26 cellular contexts compared by ENCODE assay signal in genomic region chr13:66087149-66087780, GRCh38.
DNase-seq lines count a peak whose midpoint lies in the region; ATAC-seq and TF ChIP-seq lines count a peak whose summit lies in the region.
"Had no signal": no experiment of that assay in that cellular context is flagged by ENCODE, and none has a peak within 500 bp of the region (broad histone marks: within the 10 kb centered on the region; RNA-seq: fewer than 3 reads in every experiment).

No MANE protein-coding gene starts in this region.

- dilution Hi-C loops in IMR-90 (cut with HindIII; ENCODE audit: low sequenced_read_pairs, unreplicated experiment), result no loop called here

- no peaks in the 10 kb centered on the region for H3K27me3 Mint-ChIP-seq in activated T-helper 2 cell treated with anti-CD3 and anti-CD28 coated beads, Interferon-gamma antibody, Interleukin-2, Interleukin-4, amounts not matched to agents 10 μg/mL and 5 μg/mL and 100 μg/mL, durations not matched to agents 14 hours and 24 hours and 36 hours (ENCODE audit: low read depth)
- H3K27me3 Mint-ChIP-seq: CD8-positive, alpha-beta memory T cell; dendritic cell treated with granulocyte-macrophage colony-stimulating factor and Interleukin-4, amounts not matched to agents 40 ng/mL and 50 ng/mL, for 4 days had no signal

- intact Hi-C loops in Right ventricle myocardium superior (cut with DNase I), result no loop called here
- intact Hi-C loops in left cardiac atrium (cut with DNase I), result no loop called here
- intact Hi-C loops in IMR-90 (cut with micrococcal nuclease), result no loop called here
- intact Hi-C loops in activated T-helper 2 cell treated with anti-CD3 and anti-CD28 coated beads, Interferon-gamma antibody, Interleukin-2, Interleukin-4, amounts not matched to agents 10 μg/mL and 5 μg/mL and 100 μg/mL, durations not matched to agents 14 hours and 24 hours and 36 hours (cut with micrococcal nuclease), result no loop called here

- H3K27ac ChIP-seq in IMR-90 (ENCODE audit: insufficient read depth, low read length), result no peak overlapping the region
- H3K27ac ChIP-seq: psoas muscle, SJSA1, upper lobe of right lung had no signal

- no peak overlapping the region for H3K18ac ChIP-seq in IMR-90 (ENCODE audit: low read depth, low read length)

- no CpG with 5 or more reads among the region's 3 CpGs for WGBS in IMR-90 (ENCODE audit: extremely low coverage in 2 of 2, insufficient read length in 1 of 2), 2 experiments

- H3K23ac ChIP-seq in IMR-90 (ENCODE audit: low read depth, low read length), result no peak overlapping the region

- H3K9me3 Mint-ChIP-seq in activated T-helper 2 cell treated with anti-CD3 and anti-CD28 coated beads, Interferon-gamma antibody, Interleukin-2, Interleukin-4, amounts not matched to agents 10 μg/mL and 5 μg/mL and 100 μg/mL, durations not matched to agents 14 hours and 24 hours and 36 hours, result peaks cover 4% of the 10 kb centered on the region
- H3K9me3 Mint-ChIP-seq: T-helper 1 cell treated with Interleukin-12 subunit alpha and Interleukin-12 subunit beta and Interleukin-4 antibody, amounts not matched to agents 30 μg/mL and 1 μg/mL, for 36 hours had no signal

- H2AFZ ChIP-seq in IMR-90 (replicated peaks; ENCODE audit: low read length, poor library complexity), result no peak overlapping the region

- TF ChIP-seq CTCF in IMR-90 (conservative IDR thresholded peaks at IDR 0.05; ENCODE audit: low read depth, low read length) (no peak), fibroblast of the aortic adventitia (IDR thresholded peaks at IDR 0.05; ENCODE audit: insufficient read depth, low read length) (no peak)

- no peak overlapping the region for H4K8ac ChIP-seq in IMR-90 (ENCODE audit: low read depth in 2 of 2, low read length in 2 of 2)

- H2BK5ac ChIP-seq in IMR-90 (ENCODE audit: low read depth, low read length, poor library complexity, severe bottlenecking), result no peak overlapping the region

- no peak overlapping the region for H3K56ac ChIP-seq in IMR-90 (ENCODE audit: extremely low read depth, insufficient read depth, low read length)

- in situ Hi-C loops in IMR-90 (cut with MboI; ENCODE audit: low sequenced_read_pairs), result no loop called here

- no peak overlapping the region for H2BK15ac ChIP-seq in IMR-90 (ENCODE audit: low read depth, low read length)

- no peaks in the 10 kb centered on the region for H3K9me1 ChIP-seq in IMR-90 (ENCODE audit: insufficient read depth, low read length)

- no peaks in the 10 kb centered on the region for H3K4me1 Mint-ChIP-seq in activated T-helper 2 cell treated with anti-CD3 and anti-CD28 coated beads, Interferon-gamma antibody, Interleukin-2, Interleukin-4, amounts not matched to agents 10 μg/mL and 5 μg/mL and 100 μg/mL, durations not matched to agents 14 hours and 24 hours and 36 hours (ENCODE audit: low read depth)
- H3K4me1 Mint-ChIP-seq: CD8-positive, alpha-beta memory T cell had no signal

- no peak overlapping the region for H3K4me3 Mint-ChIP-seq in activated T-helper 2 cell treated with anti-CD3 and anti-CD28 coated beads, Interferon-gamma antibody, Interleukin-2, Interleukin-4, amounts not matched to agents 10 μg/mL and 5 μg/mL and 100 μg/mL, durations not matched to agents 14 hours and 24 hours and 36 hours (ENCODE audit: low read depth)
- H3K4me3 Mint-ChIP-seq: activated T-cell treated with anti-CD3 and anti-CD28 coated beads, Interleukin-2, amount 50 U/mL, for 4 hours; CD8-positive, alpha-beta memory T cell; dendritic cell treated with granulocyte-macrophage colony-stimulating factor and Interleukin-4, amounts not matched to agents 40 ng/mL and 50 ng/mL, for 4 days; T-helper 1 cell treated with Interleukin-12 subunit alpha and Interleukin-12 subunit beta and Interleukin-4 antibody, amounts not matched to agents 30 μg/mL and 1 μg/mL, for 36 hours had no signal

- no peak overlapping the region for H4K91ac ChIP-seq in IMR-90 (ENCODE audit: insufficient read depth, low read depth, low read length)

- H3K4me1 ChIP-seq in IMR-90 (ENCODE audit: control insufficient read depth, insufficient read depth, low read length), result no peaks in the 10 kb centered on the region
- H3K4me1 ChIP-seq: psoas muscle, SJSA1, upper lobe of right lung had no signal

- no peak overlapping the region for H2AK9ac ChIP-seq in IMR-90 (replicated peaks; ENCODE audit: low read depth, low read length, poor library complexity)

- no peak overlapping the region for H3K4ac ChIP-seq in IMR-90 (ENCODE audit: low read depth, low read length)

- no peaks in the 10 kb centered on the region for H3K27me3 ChIP-seq in IMR-90 (ENCODE audit: control insufficient read depth, insufficient read depth, low read length)
- H3K27me3 ChIP-seq: SJSA1, upper lobe of right lung had no signal

- CTCF ChIA-PET in IMR-90 (lab: Yijun Ruan, JAX), result no interaction called here

- no peak overlapping the region for H4K5ac ChIP-seq in IMR-90 (ENCODE audit: low read depth, low read length)

- no peaks in the 10 kb centered on the region for H3K79me1 ChIP-seq in IMR-90 (ENCODE audit: low read depth in 1 of 2, low read length in 2 of 2)

- H2BK120ac ChIP-seq in IMR-90 (ENCODE audit: low read depth, low read length), result no peak overlapping the region

- no peak for TF ChIP-seq RAD21 in IMR-90 (IDR thresholded peaks at IDR 0.05; ENCODE audit: low read length)

- peaks cover 2% of the 10 kb centered on the region; the same call in 1 of the 2 replicates for H3K9me3 ChIP-seq in IMR-90 (ENCODE audit: control insufficient read depth, insufficient read depth, low read length)
- H3K9me3 ChIP-seq: psoas muscle, SJSA1, upper lobe of right lung had no signal

- H3K4me2 ChIP-seq in IMR-90 (ENCODE audit: low read depth, low read length), result no peak overlapping the region

- H3K27ac Mint-ChIP-seq in activated T-helper 2 cell treated with anti-CD3 and anti-CD28 coated beads, Interferon-gamma antibody, Interleukin-2, Interleukin-4, amounts not matched to agents 10 μg/mL and 5 μg/mL and 100 μg/mL, durations not matched to agents 14 hours and 24 hours and 36 hours, result no peak overlapping the region
- H3K27ac Mint-ChIP-seq: CD8-positive, alpha-beta memory T cell; dendritic cell treated with granulocyte-macrophage colony-stimulating factor and Interleukin-4, amounts not matched to agents 40 ng/mL and 50 ng/mL, for 4 days; T-helper 1 cell treated with Interleukin-12 subunit alpha and Interleukin-12 subunit beta and Interleukin-4 antibody, amounts not matched to agents 30 μg/mL and 1 μg/mL, for 36 hours had no signal

- TF ChIP-seq POLR2A in IMR-90 (IDR thresholded peaks at IDR 0.05; ENCODE audit: low read depth, low read length), result no peak

- POLR2A ChIA-PET in IMR-90 (lab: Charles Lee; ENCODE audit: unreplicated experiment), result no interaction called here

- H3K36me3 ChIP-seq in IMR-90 (ENCODE audit: control insufficient read depth, insufficient read depth, low read length), result no peaks in the 10 kb centered on the region
- H3K36me3 ChIP-seq: SJSA1, upper lobe of right lung had no signal

- no peaks in the 10 kb centered on the region for H3K36me3 Mint-ChIP-seq in activated T-helper 2 cell treated with anti-CD3 and anti-CD28 coated beads, Interferon-gamma antibody, Interleukin-2, Interleukin-4, amounts not matched to agents 10 μg/mL and 5 μg/mL and 100 μg/mL, durations not matched to agents 14 hours and 24 hours and 36 hours (ENCODE audit: low read depth)

- H3K4me3 ChIP-seq in IMR-90 (ENCODE audit: insufficient read depth, low read depth, low read length) (no peak overlapping the region), fibroblast of the aortic adventitia (ENCODE audit: low read depth, low read length) (no peak overlapping the region)
- H3K4me3 ChIP-seq: psoas muscle, SJSA1, upper lobe of right lung had no signal

- no TSS peak for BruUV-seq in IMR-90 (replicated peaks; lab: Mats Ljungman, UMichigan)

- DNase-seq in Right ventricle myocardium superior (no peak), left cardiac atrium (no peak), IMR-90 (peak; percentile 7), fibroblast of the aortic adventitia (ENCODE audit: low read depth) (peak; percentile 66)
- no peak for DNase-seq in activated T-helper 2 cell treated with anti-CD3 and anti-CD28 coated beads, Interferon-gamma antibody, Interleukin-2, Interleukin-4, amounts not matched to agents 10 μg/mL and 5 μg/mL and 100 μg/mL, durations not matched to agents 14 hours and 24 hours and 36 hours (ENCODE audit: low spot score)
- no peak for DNase-seq in activated CD8-positive, alpha-beta memory T cell treated with anti-CD3 and anti-CD28 coated beads, Interleukin-2, amount 50 U/mL, for 48 hours
- DNase-seq: activated CD4-positive, alpha-beta T cell treated with anti-CD3 and anti-CD28 coated beads for 4 hours; activated CD8-positive, alpha-beta memory T cell treated with anti-CD3 and anti-CD28 coated beads for 24 hours; activated naive CD4-positive, alpha-beta T cell treated with Interleukin-2 at 50 U/mL for 16 hours; activated T-cell treated with anti-CD3 and anti-CD28 coated beads, Interleukin-2, amount 50 U/mL, for 4 hours; amniotic stem cell; CD8-positive, alpha-beta memory T cell; DMS53; glutamatergic neuron; GOT3; kidney glomerular epithelial cell; NCI-H1417; NCI-H524; NK-92 treated with Interleukin-12 subunit alpha and Interleukin-12 subunit beta, amount 100 ng/mL, for 24 hours; psoas muscle; upper lobe of right lung had no signal

- H3K9ac ChIP-seq in IMR-90 (ENCODE audit: low read depth, low read length), result no peak overlapping the region

- H4K20me1 ChIP-seq in IMR-90 (ENCODE audit: insufficient read depth, low read length), result no peaks in the 10 kb centered on the region

- no peak overlapping the region for H2BK20ac ChIP-seq in IMR-90 (ENCODE audit: low read depth, low read length)

- ATAC-seq in Right ventricle myocardium superior (ENCODE audit: poor library complexity), result peak; percentile 31
- ATAC-seq in left cardiac atrium, result no peak
- ATAC-seq in IMR-90 (ENCODE audit: low read depth), result no peak
- no peak for ATAC-seq in HG02884 (IDR thresholded peaks at IDR 0.05; ENCODE audit: unreplicated experiment)
- ATAC-seq in GM21381 (IDR thresholded peaks at IDR 0.05; ENCODE audit: unreplicated experiment), result no peak
- ATAC-seq: activated T-cell treated with anti-CD3 and anti-CD28 coated beads, Interleukin-2, amount 50 U/mL, for 4 hours; psoas muscle; upper lobe of right lung had no signal

- no peak overlapping the region for H3K14ac ChIP-seq in IMR-90 (replicated peaks; ENCODE audit: low read depth, low read length)

- H2AK5ac ChIP-seq in IMR-90 (ENCODE audit: low read depth, low read length), result no peak overlapping the region

TF ChIP-seq in IMR-90, 13 proteins besides CTCF, POLR2A, EP300 and RAD21 (continues in another document):
- no peak for TF ChIP-seq MAZ (IDR thresholded peaks at IDR 0.05; ENCODE audit: borderline replicate concordance, low read depth, low read length)
- TF ChIP-seq MAFK (IDR thresholded peaks at IDR 0.05; ENCODE audit: low read depth, low read length), result no peak

Comparison
In these comparisons a context has a peak if more than half of its experiments do, and no peak if none do; other contexts are left out.
1. DNase-seq: peak in IMR-90 (single experiment) and fibroblast of the aortic adventitia (single experiment); none in Right ventricle myocardium superior (single experiment), left cardiac atrium (single experiment), activated T-helper 2 cell treated with anti-CD3 and anti-CD28 coated beads, Interferon-gamma antibody, Interleukin-2, Interleukin-4, amounts not matched to agents 10 μg/mL and 5 μg/mL and 100 μg/mL, durations not matched to agents 14 hours and 24 hours and 36 hours (single experiment) and activated CD8-positive, alpha-beta memory T cell treated with anti-CD3 and anti-CD28 coated beads, Interleukin-2, amount 50 U/mL, for 48 hours (single experiment).